21 cellular contexts compared by ENCODE assay signal in genomic region chr10:124251317-124251716, GRCh38.
DNase-seq lines count a peak whose midpoint lies in the region; ATAC-seq and TF ChIP-seq lines count a peak whose summit lies in the region.
"Had no signal": no experiment of that assay in that cellular context is flagged by ENCODE, and none has a peak within 500 bp of the region (broad histone marks: within the 10 kb centered on the region; RNA-seq: fewer than 3 reads in every experiment).

No MANE protein-coding gene starts in this region.

- H3K4me3 Mint-ChIP-seq in dendritic cell treated with granulocyte-macrophage colony-stimulating factor and Interleukin-4, amounts not matched to agents 40 ng/mL and 50 ng/mL, for 4 days: peak overlapping the region; percentile 4
- H3K4me3 Mint-ChIP-seq in Calu3 (ENCODE audit: low read depth, unreplicated experiment): no peak overlapping the region
- no peak overlapping the region for H3K4me3 Mint-ChIP-seq in activated CD8-positive, alpha-beta memory T cell treated with anti-CD3 and anti-CD28 coated beads, Interleukin-2, amount 10 ng/mL, durations not matched to agents 7 days and 5 days
- H3K4me3 Mint-ChIP-seq: activated T-cell treated with anti-CD3 and anti-CD28 coated beads, Interleukin-2, amount 50 U/mL, for 24 hours; natural killer cell treated with Interleukin-12 subunit alpha and Interleukin-12 subunit beta and Interleukin-15 and Interleukin-18, amount 100 ng/mL, for 72 hours had no signal

- no peak for ATAC-seq in activated CD8-positive, alpha-beta memory T cell treated with anti-CD3 and anti-CD28 coated beads, Interleukin-2, amount 10 ng/mL, durations not matched to agents 7 days and 5 days
- ATAC-seq in GM18498 (IDR thresholded peaks at IDR 0.05; ENCODE audit: unreplicated experiment): no peak
- ATAC-seq: natural killer cell treated with Interleukin-12 subunit alpha and Interleukin-12 subunit beta and Interleukin-15 and Interleukin-18, amount 100 ng/mL, for 72 hours had no signal

- CTCF ChIA-PET in Calu3 (lab: Charles Lee): no interaction called here
- CTCF ChIA-PET in activated CD8-positive, alpha-beta memory T cell treated with anti-CD3 and anti-CD28 coated beads, Interleukin-2, amount 10 ng/mL, durations not matched to agents 7 days and 5 days (lab: Charles Lee): interaction anchor here (1.0 kb wide), 1 partner anchor 138 kb away, joined by 3 read pairs; no protein-coding TSS in a partner anchor

- peak; percentile 22 for DNase-seq in activated effector memory CD4-positive, alpha-beta T cell treated with anti-CD3 and anti-CD28 coated beads, Interleukin-2, amount 50 U/mL, for 16 hours
- DNase-seq in activated effector memory CD4-positive, alpha-beta T cell treated with Interleukin-2 at 50 U/mL for 16 hours: no peak
- peak; percentile 42 for DNase-seq in NCI-H1048 (lab: John Stamatoyannopoulos, UW)
- no peak for DNase-seq in Calu3
- no peak for DNase-seq in activated CD8-positive, alpha-beta memory T cell treated with anti-CD3 and anti-CD28 coated beads, Interleukin-2, amount 10 ng/mL, durations not matched to agents 7 days and 5 days
- no peak for DNase-seq in GM03348 (ENCODE audit: low spot score)
- DNase-seq: activated CD4-positive, alpha-beta T cell treated with anti-CD3 and anti-CD28 coated beads for 4 hours; activated naive CD4-positive, alpha-beta T cell; activated T-cell treated with anti-CD3 and anti-CD28 coated beads, Interleukin-2, amount 50 U/mL, for 24 hours; cerebellar nuclear complex; EL; glutamatergic neuron; kidney; NCI-H446 treated with DMSO at 0.1 percent for 48 hours; NK-92 treated with Interleukin-12 subunit alpha and Interleukin-12 subunit beta, amount 100 ng/mL, for 24 hours; ovary; SHP77 treated with DMSO at 0.1 percent for 48 hours; stimulated activated CD4-positive, alpha-beta T cell treated with anti-CD3 and anti-CD28 coated beads, Interleukin-2, amount 100 ng/mL, for 48 hours had no signal

- intact Hi-C loops in dendritic cell treated with granulocyte-macrophage colony-stimulating factor and Interleukin-4, amounts not matched to agents 40 ng/mL and 50 ng/mL, for 4 days (cut with micrococcal nuclease): loop anchor here (5.0 to 10.0 kb wide), 2 partner anchors 133 to 214 kb away; no protein-coding TSS in a partner anchor
- intact Hi-C loops in Calu3 (cut with micrococcal nuclease; ENCODE audit: unreplicated experiment): loop anchor here (10.0 kb wide), 2 partner anchors 157 to 257 kb away; partner anchors contain the start of gene CHST15

- H3K36me3 Mint-ChIP-seq in dendritic cell treated with granulocyte-macrophage colony-stimulating factor and Interleukin-4, amounts not matched to agents 40 ng/mL and 50 ng/mL, for 4 days (ENCODE audit: low read depth): no peaks in the 10 kb centered on the region
- no peaks in the 10 kb centered on the region for H3K36me3 Mint-ChIP-seq in Calu3 (ENCODE audit: insufficient read depth, unreplicated experiment)
- no peaks in the 10 kb centered on the region for H3K36me3 Mint-ChIP-seq in activated CD8-positive, alpha-beta memory T cell treated with anti-CD3 and anti-CD28 coated beads, Interleukin-2, amount 10 ng/mL, durations not matched to agents 7 days and 5 days
- H3K36me3 Mint-ChIP-seq: natural killer cell treated with Interleukin-12 subunit alpha and Interleukin-12 subunit beta and Interleukin-15 and Interleukin-18, amount 100 ng/mL, for 72 hours had no signal

- peaks cover 3% of the 10 kb centered on the region for H3K27me3 Mint-ChIP-seq in dendritic cell treated with granulocyte-macrophage colony-stimulating factor and Interleukin-4, amounts not matched to agents 40 ng/mL and 50 ng/mL, for 4 days
- no peaks in the 10 kb centered on the region for H3K27me3 Mint-ChIP-seq in Calu3 (ENCODE audit: unreplicated experiment)
- peaks cover 9% of the 10 kb centered on the region for H3K27me3 Mint-ChIP-seq in activated CD8-positive, alpha-beta memory T cell treated with anti-CD3 and anti-CD28 coated beads, Interleukin-2, amount 10 ng/mL, durations not matched to agents 7 days and 5 days

- no TSS peak for BruUV-seq in Calu3 (replicated peaks; lab: Mats Ljungman, UMichigan)

- peak overlapping the region; percentile 72 for H3K27ac Mint-ChIP-seq in dendritic cell treated with granulocyte-macrophage colony-stimulating factor and Interleukin-4, amounts not matched to agents 40 ng/mL and 50 ng/mL, for 4 days
- H3K27ac Mint-ChIP-seq in Calu3 (ENCODE audit: unreplicated experiment): no peak overlapping the region
- H3K27ac Mint-ChIP-seq in activated CD8-positive, alpha-beta memory T cell treated with anti-CD3 and anti-CD28 coated beads, Interleukin-2, amount 10 ng/mL, durations not matched to agents 7 days and 5 days: no peak overlapping the region
- H3K27ac Mint-ChIP-seq: activated T-cell treated with anti-CD3 and anti-CD28 coated beads, Interleukin-2, amount 50 U/mL, for 24 hours; natural killer cell treated with Interleukin-12 subunit alpha and Interleukin-12 subunit beta and Interleukin-15 and Interleukin-18, amount 100 ng/mL, for 72 hours had no signal

- H3K4me1 Mint-ChIP-seq in dendritic cell treated with granulocyte-macrophage colony-stimulating factor and Interleukin-4, amounts not matched to agents 40 ng/mL and 50 ng/mL, for 4 days (ENCODE audit: low read depth): peaks cover 48% of the 10 kb centered on the region
- H3K4me1 Mint-ChIP-seq in Calu3 (ENCODE audit: low read depth, unreplicated experiment): no peaks in the 10 kb centered on the region
- no peaks in the 10 kb centered on the region for H3K4me1 Mint-ChIP-seq in activated CD8-positive, alpha-beta memory T cell treated with anti-CD3 and anti-CD28 coated beads, Interleukin-2, amount 10 ng/mL, durations not matched to agents 7 days and 5 days

- H3K9me3 Mint-ChIP-seq in dendritic cell treated with granulocyte-macrophage colony-stimulating factor and Interleukin-4, amounts not matched to agents 40 ng/mL and 50 ng/mL, for 4 days: peaks cover 13% of the 10 kb centered on the region
- H3K9me3 Mint-ChIP-seq in Calu3 (ENCODE audit: low read depth, unreplicated experiment): no peaks in the 10 kb centered on the region
- no peaks in the 10 kb centered on the region for H3K9me3 Mint-ChIP-seq in activated CD8-positive, alpha-beta memory T cell treated with anti-CD3 and anti-CD28 coated beads, Interleukin-2, amount 10 ng/mL, durations not matched to agents 7 days and 5 days (ENCODE audit: low read depth)
- H3K9me3 Mint-ChIP-seq: activated T-cell treated with anti-CD3 and anti-CD28 coated beads, Interleukin-2, amount 50 U/mL, for 24 hours; natural killer cell treated with Interleukin-12 subunit alpha and Interleukin-12 subunit beta and Interleukin-15 and Interleukin-18, amount 100 ng/mL, for 72 hours had no signal

- TF ChIP-seq CTCF in Calu3 (IDR thresholded peaks at IDR 0.05; ENCODE audit: unreplicated experiment): no peak

Comparison
In these comparisons a context has a peak if more than half of its experiments do, and no peak if none do; other contexts are left out.
1. DNase-seq: peak in activated effector memory CD4-positive, alpha-beta T cell treated with anti-CD3 and anti-CD28 coated beads, Interleukin-2, amount 50 U/mL, for 16 hours (single experiment) and NCI-H1048 (single experiment); none in activated effector memory CD4-positive, alpha-beta T cell treated with Interleukin-2 at 50 U/mL for 16 hours (single experiment), Calu3 (single experiment), activated CD8-positive, alpha-beta memory T cell treated with anti-CD3 and anti-CD28 coated beads, Interleukin-2, amount 10 ng/mL, durations not matched to agents 7 days and 5 days (single experiment) and GM03348 (single experiment).